ENCODE assay signal across 1 cellular context in the genomic region with DNA sequence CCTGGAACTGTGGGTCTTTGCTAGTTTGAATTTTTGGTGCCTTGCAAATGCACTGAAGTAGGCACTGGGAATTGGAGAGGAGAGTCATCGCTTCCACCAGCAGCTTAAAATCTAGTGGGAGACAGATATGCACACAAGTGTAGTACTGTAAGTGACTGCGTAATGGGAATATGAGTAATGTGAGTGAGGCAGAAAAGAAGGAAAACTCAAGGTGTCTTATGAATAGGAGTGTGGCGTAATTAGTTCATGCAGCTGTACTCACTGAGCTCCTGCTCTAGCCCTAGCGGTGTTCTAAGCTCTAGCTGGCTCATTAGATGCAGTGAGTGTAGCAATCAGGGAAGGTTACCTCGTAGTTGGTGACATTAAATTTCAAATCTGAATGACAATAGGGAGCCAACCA.
TF ChIP-seq lines count a peak whose summit lies in the region.

No MANE protein-coding gene starts in this region.

TF ChIP-seq in GM23338, 12 proteins besides CTCF, POLR2A, EP300 and RAD21 (continued from another document):
- TF ChIP-seq, protein P1, sequence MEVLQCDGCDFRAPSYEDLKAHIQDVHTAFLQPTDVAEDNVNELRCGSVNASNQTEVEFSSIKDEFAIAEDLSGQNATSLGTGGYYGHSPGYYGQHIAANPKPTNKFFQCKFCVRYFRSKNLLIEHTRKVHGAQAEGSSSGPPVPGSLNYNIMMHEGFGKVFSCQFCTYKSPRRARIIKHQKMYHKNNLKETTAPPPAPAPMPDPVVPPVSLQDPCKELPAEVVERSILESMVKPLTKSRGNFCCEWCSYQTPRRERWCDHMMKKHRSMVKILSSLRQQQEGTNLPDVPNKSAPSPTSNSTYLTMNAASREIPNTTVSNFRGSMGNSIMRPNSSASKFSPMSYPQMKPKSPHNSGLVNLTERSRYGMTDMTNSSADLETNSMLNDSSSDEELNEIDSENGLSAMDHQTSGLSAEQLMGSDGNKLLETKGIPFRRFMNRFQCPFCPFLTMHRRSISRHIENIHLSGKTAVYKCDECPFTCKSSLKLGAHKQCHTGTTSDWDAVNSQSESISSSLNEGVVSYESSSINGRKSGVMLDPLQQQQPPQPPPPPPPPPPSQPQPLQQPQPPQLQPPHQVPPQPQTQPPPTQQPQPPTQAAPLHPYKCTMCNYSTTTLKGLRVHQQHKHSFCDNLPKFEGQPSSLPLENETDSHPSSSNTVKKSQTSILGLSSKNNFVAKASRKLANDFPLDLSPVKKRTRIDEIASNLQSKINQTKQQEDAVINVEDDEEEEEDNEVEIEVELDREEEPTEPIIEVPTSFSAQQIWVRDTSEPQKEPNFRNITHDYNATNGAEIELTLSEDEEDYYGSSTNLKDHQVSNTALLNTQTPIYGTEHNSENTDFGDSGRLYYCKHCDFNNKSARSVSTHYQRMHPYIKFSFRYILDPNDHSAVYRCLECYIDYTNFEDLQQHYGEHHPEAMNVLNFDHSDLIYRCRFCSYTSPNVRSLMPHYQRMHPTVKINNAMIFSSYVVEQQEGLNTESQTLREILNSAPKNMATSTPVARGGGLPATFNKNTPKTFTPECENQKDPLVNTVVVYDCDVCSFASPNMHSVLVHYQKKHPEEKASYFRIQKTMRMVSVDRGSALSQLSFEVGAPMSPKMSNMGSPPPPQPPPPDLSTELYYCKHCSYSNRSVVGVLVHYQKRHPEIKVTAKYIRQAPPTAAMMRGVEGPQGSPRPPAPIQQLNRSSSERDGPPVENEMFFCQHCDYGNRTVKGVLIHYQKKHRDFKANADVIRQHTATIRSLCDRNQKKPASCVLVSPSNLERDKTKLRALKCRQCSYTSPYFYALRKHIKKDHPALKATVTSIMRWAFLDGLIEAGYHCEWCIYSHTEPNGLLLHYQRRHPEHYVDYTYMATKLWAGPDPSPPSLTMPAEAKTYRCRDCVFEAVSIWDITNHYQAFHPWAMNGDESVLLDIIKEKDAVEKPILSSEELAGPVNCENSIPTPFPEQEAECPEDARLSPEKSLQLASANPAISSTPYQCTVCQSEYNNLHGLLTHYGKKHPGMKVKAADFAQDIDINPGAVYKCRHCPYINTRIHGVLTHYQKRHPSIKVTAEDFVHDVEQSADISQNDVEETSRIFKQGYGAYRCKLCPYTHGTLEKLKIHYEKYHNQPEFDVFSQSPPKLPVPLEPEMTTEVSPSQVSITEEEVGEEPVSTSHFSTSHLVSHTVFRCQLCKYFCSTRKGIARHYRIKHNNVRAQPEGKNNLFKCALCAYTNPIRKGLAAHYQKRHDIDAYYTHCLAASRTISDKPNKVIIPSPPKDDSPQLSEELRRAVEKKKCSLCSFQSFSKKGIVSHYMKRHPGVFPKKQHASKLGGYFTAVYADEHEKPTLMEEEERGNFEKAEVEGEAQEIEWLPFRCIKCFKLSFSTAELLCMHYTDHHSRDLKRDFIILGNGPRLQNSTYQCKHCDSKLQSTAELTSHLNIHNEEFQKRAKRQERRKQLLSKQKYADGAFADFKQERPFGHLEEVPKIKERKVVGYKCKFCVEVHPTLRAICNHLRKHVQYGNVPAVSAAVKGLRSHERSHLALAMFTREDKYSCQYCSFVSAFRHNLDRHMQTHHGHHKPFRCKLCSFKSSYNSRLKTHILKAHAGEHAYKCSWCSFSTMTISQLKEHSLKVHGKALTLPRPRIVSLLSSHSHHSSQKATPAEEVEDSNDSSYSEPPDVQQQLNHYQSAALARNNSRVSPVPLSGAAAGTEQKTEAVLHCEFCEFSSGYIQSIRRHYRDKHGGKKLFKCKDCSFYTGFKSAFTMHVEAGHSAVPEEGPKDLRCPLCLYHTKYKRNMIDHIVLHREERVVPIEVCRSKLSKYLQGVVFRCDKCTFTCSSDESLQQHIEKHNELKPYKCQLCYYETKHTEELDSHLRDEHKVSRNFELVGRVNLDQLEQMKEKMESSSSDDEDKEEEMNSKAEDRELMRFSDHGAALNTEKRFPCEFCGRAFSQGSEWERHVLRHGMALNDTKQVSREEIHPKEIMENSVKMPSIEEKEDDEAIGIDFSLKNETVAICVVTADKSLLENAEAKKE (CRISPR knock-in tag; IDR thresholded peaks at IDR 0.05) = no peak
- TF ChIP-seq, protein P2, sequence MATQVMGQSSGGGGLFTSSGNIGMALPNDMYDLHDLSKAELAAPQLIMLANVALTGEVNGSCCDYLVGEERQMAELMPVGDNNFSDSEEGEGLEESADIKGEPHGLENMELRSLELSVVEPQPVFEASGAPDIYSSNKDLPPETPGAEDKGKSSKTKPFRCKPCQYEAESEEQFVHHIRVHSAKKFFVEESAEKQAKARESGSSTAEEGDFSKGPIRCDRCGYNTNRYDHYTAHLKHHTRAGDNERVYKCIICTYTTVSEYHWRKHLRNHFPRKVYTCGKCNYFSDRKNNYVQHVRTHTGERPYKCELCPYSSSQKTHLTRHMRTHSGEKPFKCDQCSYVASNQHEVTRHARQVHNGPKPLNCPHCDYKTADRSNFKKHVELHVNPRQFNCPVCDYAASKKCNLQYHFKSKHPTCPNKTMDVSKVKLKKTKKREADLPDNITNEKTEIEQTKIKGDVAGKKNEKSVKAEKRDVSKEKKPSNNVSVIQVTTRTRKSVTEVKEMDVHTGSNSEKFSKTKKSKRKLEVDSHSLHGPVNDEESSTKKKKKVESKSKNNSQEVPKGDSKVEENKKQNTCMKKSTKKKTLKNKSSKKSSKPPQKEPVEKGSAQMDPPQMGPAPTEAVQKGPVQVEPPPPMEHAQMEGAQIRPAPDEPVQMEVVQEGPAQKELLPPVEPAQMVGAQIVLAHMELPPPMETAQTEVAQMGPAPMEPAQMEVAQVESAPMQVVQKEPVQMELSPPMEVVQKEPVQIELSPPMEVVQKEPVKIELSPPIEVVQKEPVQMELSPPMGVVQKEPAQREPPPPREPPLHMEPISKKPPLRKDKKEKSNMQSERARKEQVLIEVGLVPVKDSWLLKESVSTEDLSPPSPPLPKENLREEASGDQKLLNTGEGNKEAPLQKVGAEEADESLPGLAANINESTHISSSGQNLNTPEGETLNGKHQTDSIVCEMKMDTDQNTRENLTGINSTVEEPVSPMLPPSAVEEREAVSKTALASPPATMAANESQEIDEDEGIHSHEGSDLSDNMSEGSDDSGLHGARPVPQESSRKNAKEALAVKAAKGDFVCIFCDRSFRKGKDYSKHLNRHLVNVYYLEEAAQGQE (IDR thresholded peaks at IDR 0.05; ENCODE audit: unreplicated experiment) = no peak
